14 cellular contexts compared by ENCODE assay signal in the genomic region with DNA sequence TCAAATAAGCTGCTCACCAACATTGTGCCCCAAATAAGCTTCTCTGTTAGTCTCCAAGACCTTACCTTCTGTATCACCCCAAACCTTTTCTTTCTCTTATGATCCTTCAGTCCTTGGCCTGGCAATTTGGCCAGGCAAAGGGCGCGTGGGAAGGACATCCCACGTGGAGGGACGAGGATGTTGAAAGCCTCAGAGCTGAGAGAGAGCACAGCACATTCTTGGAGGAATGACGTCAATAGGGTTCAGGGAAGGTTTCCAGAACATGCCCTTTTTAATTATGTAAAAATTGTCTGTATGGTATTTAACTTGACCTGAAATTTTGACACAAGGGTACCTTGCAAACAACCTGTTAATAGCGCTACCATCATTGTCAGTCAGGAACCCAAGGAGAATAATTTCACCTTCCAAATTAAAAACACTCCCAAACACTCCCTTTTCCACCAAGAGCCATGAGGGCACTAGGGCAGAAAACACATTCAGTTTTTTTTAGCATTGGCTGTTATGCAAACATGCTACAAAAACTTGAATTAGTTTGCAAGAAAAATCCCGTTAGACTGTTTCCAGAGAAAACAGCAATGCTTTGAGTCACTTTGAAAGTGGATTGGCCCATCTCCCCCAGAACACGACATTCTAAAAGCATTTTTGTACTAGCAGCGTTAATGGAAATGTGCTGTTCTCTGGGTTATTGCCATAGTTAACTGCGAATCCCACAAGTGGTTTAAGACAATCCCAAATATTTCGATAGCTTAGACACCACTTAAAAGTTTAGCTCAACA.
DNase-seq lines count a peak whose midpoint lies in the region; ATAC-seq and TF ChIP-seq lines count a peak whose summit lies in the region.
"Had no signal": no experiment of that assay in that cellular context is flagged by ENCODE, and none has a peak within 500 bp of the region (broad histone marks: within the 10 kb centered on the region; RNA-seq: fewer than 3 reads in every experiment).

No MANE protein-coding gene starts in this region.

- TF ChIP-seq CTCF in liver (IDR thresholded peaks at IDR 0.05; ENCODE audit: low read depth, low read length, missing input control) (no peak), right lobe of liver (IDR thresholded peaks at IDR 0.05) (no peak)

- H3K36me3 ChIP-seq in liver (ENCODE audit: control insufficient read depth in 4 of 4, insufficient read depth in 3 of 4, low read depth in 1 of 4, low read length in 3 of 4) (peaks cover 0 to 9% (median 0%) of the 10 kb centered on the region in 4 donors), right lobe of liver (no peaks in the 10 kb centered on the region)
- H3K36me3 ChIP-seq: SJCRH30 had no signal

- H3K4me3 Mint-ChIP-seq in activated T-helper 17 cell treated with anti-CD3 and anti-CD28 coated beads, Interleukin-2, amount 50 U/mL, for 72 hours: no peak overlapping the region
- H3K4me3 Mint-ChIP-seq: activated naive CD4-positive, alpha-beta T cell treated with anti-CD3 and anti-CD28 coated beads, Interleukin-2, amount 50 U/mL, for 24 hours had no signal

- H3K27ac ChIP-seq in liver (ENCODE audit: low read depth in 1 of 2, low read length in 2 of 2) (no peak overlapping the region), right lobe of liver (no peak overlapping the region), caudate nucleus (ENCODE audit: low read depth, low read length) (peak overlapping the region; percentile 73)
- H3K27ac ChIP-seq: SJCRH30 had no signal

- H3K9me3 ChIP-seq in liver (ENCODE audit: control insufficient read depth in 4 of 4, low read length in 3 of 4) (no peaks in the 10 kb centered on the region), right lobe of liver (no peaks in the 10 kb centered on the region)
- H3K9me3 ChIP-seq: SJCRH30 had no signal

- H3K4me1 Mint-ChIP-seq in activated T-helper 17 cell treated with anti-CD3 and anti-CD28 coated beads, Interleukin-2, amount 50 U/mL, for 72 hours: no peaks in the 10 kb centered on the region
- H3K4me1 Mint-ChIP-seq: activated naive CD4-positive, alpha-beta T cell treated with anti-CD3 and anti-CD28 coated beads, Interleukin-2, amount 50 U/mL, for 24 hours had no signal

- H3K4me1 ChIP-seq in liver (ENCODE audit: control insufficient read depth in 4 of 4, insufficient read depth in 4 of 4, low read length in 3 of 4) (no peaks in the 10 kb centered on the region), right lobe of liver (no peaks in the 10 kb centered on the region)
- H3K4me1 ChIP-seq: SJCRH30 had no signal

- intact Hi-C loops in right lobe of liver (cut with DNase I): no loop called here

- 92% methylated on average over 11 of the region's 11 CpGs for WGBS in liver
- 80% methylated on average over 10 of the region's 11 CpGs for WGBS in right lobe of liver (ENCODE audit: insufficient coverage, low coverage, low lambda C conversion rate, missing lambda C conversion rate)

- no peak for DNase-seq in right lobe of liver
- peak in 8 of 61 donors; percentile 0 to 26 (median 1) for DNase-seq in caudate nucleus (lab: John Stamatoyannopoulos, UW)
- DNase-seq in myocyte (ENCODE audit: low read depth): peak; percentile 51
- DNase-seq in SW 1271 (lab: John Stamatoyannopoulos, UW): no peak
- DNase-seq: DMS53; effector memory CD4-positive, alpha-beta T cell; SJCRH30; stimulated activated CD4-positive, alpha-beta T cell treated with anti-CD3 and anti-CD28 coated beads, Interleukin-12 subunit alpha, Interleukin-12 subunit beta, amount 100 ng/mL, for 4 hours had no signal

- no peaks in the 10 kb centered on the region for H3K9me3 Mint-ChIP-seq in activated T-helper 17 cell treated with anti-CD3 and anti-CD28 coated beads, Interleukin-2, amount 50 U/mL, for 72 hours
- H3K9me3 Mint-ChIP-seq: activated naive CD4-positive, alpha-beta T cell treated with anti-CD3 and anti-CD28 coated beads, Interleukin-2, amount 50 U/mL, for 24 hours had no signal

- no peak for TF ChIP-seq POLR2A in right lobe of liver (IDR thresholded peaks at IDR 0.05)

- TF ChIP-seq RAD21 in liver (IDR thresholded peaks at IDR 0.05): no peak

- H3K27me3 Mint-ChIP-seq in activated T-helper 17 cell treated with anti-CD3 and anti-CD28 coated beads, Interleukin-2, amount 50 U/mL, for 72 hours: no peaks in the 10 kb centered on the region
- H3K27me3 Mint-ChIP-seq: activated naive CD4-positive, alpha-beta T cell treated with anti-CD3 and anti-CD28 coated beads, Interleukin-2, amount 50 U/mL, for 24 hours had no signal

- no peak overlapping the region for H3K9ac ChIP-seq in liver (ENCODE audit: low read depth in 1 of 2, low read length in 2 of 2)

- H3K4me3 ChIP-seq in liver (ENCODE audit: low read depth in 1 of 3, low read length in 3 of 3) (no peak overlapping the region), right lobe of liver (no peak overlapping the region)
- H3K4me3 ChIP-seq: GM12878, SJCRH30 had no signal

- H3K27me3 ChIP-seq in liver (ENCODE audit: control insufficient read depth in 4 of 4, insufficient read depth in 4 of 4, low read length in 3 of 4): no peaks in the 10 kb centered on the region
- H3K27me3 ChIP-seq in right lobe of liver: no peaks in the 10 kb centered on the region
- H3K27me3 ChIP-seq: SJCRH30 had no signal

- no peak for ATAC-seq in right lobe of liver
- no peak for ATAC-seq in GM18511 (IDR thresholded peaks at IDR 0.05; ENCODE audit: unreplicated experiment)
- ATAC-seq in GM18517 (IDR thresholded peaks at IDR 0.05; ENCODE audit: unreplicated experiment): no peak
- no peak for ATAC-seq in activated T-helper 17 cell treated with anti-CD3 and anti-CD28 coated beads, Interleukin-2, amount 50 U/mL, for 72 hours (replicated peaks)
- ATAC-seq: GM12878 had no signal

- H3K27ac Mint-ChIP-seq in activated T-helper 17 cell treated with anti-CD3 and anti-CD28 coated beads, Interleukin-2, amount 50 U/mL, for 72 hours: no peak overlapping the region
- H3K27ac Mint-ChIP-seq: activated naive CD4-positive, alpha-beta T cell treated with anti-CD3 and anti-CD28 coated beads, Interleukin-2, amount 50 U/mL, for 24 hours had no signal

- peaks cover 6% of the 10 kb centered on the region for H3K36me3 Mint-ChIP-seq in activated T-helper 17 cell treated with anti-CD3 and anti-CD28 coated beads, Interleukin-2, amount 50 U/mL, for 72 hours (ENCODE audit: low read depth)

TF ChIP-seq in liver, 16 proteins besides CTCF, POLR2A, EP300 and RAD21:
- TF ChIP-seq NR2F2 (IDR thresholded peaks at IDR 0.05) (peak; percentile 13), RXRA (IDR thresholded peaks at IDR 0.05) (no peak)
